ENCODE assay signal across 9 cellular contexts in genomic region chr9:35675204-35675603, GRCh38. TPM values are rescaled to one million over a fixed set of nuclear protein-coding genes. Genes with fewer than 3 reads are reported as not detected.
DNase-seq lines count a peak whose midpoint lies in the region; ATAC-seq, FAIRE-seq and TF ChIP-seq lines count a peak whose summit lies in the region.
"Had no signal": no experiment of that assay in that cellular context is flagged by ENCODE, and none has a peak within 500 bp of the region (broad histone marks: within the 10 kb centered on the region; RNA-seq: fewer than 3 reads in every experiment).

No MANE protein-coding gene starts in this region.

- TF ChIP-seq EP300 in GM12878 (IDR thresholded peaks at IDR 0.05; ENCODE audit: borderline replicate concordance in 1 of 2, control insufficient read depth in 1 of 2, low read depth in 2 of 2, low read length in 2 of 2), result no peak

- TF ChIP-seq RAD21 in IMR-90 (IDR thresholded peaks at IDR 0.05; ENCODE audit: low read length), result no peak
- TF ChIP-seq RAD21 in GM12878 (IDR thresholded peaks at IDR 0.05; ENCODE audit: insufficient read depth, low read depth, low read length), result no peak

- H3F3A ChIP-seq in smooth muscle cell (ENCODE audit: low read depth), result peaks cover 6% of the 10 kb centered on the region

- H3K9ac ChIP-seq in IMR-90 (ENCODE audit: low read depth, low read length) (no peak overlapping the region), GM12878 (ENCODE audit: control insufficient read depth, insufficient read depth, low read length) (no peak overlapping the region), smooth muscle cell (ENCODE audit: low read depth) (no peak overlapping the region)

- peak overlapping the region; percentile 33 for H2AFZ ChIP-seq in IMR-90 (replicated peaks; ENCODE audit: low read length, poor library complexity)
- H2AFZ ChIP-seq in GM12878 (ENCODE audit: control insufficient read depth, low read depth, low read length), result no peak overlapping the region
- H2AFZ ChIP-seq in smooth muscle cell (ENCODE audit: low read depth), result peak overlapping the region; percentile 68

- H3K27ac ChIP-seq in IMR-90 (ENCODE audit: insufficient read depth, low read length), result no peak overlapping the region
- no peak overlapping the region for H3K27ac ChIP-seq in GM12878 (ENCODE audit: control insufficient read depth, insufficient read depth)
- H3K27ac ChIP-seq in smooth muscle cell (ENCODE audit: low read depth), result no peak overlapping the region
- no peak overlapping the region for H3K27ac ChIP-seq in substantia nigra (ENCODE audit: low read depth, low read length, poor library complexity, severe bottlenecking)

- H3K79me2 ChIP-seq in GM12878 (ENCODE audit: control insufficient read depth, insufficient read depth, low read length) (no peaks in the 10 kb centered on the region), smooth muscle cell (ENCODE audit: low read depth) (no peaks in the 10 kb centered on the region)

- H3K56ac ChIP-seq in IMR-90 (ENCODE audit: extremely low read depth, insufficient read depth, low read length), result no peak overlapping the region

- in situ Hi-C loops in IMR-90 (cut with MboI; ENCODE audit: low sequenced_read_pairs) (no loop called here), GM12878 (cut with MboI) (no loop called here)

- peak overlapping the region; percentile 15; the same call in 1 of the 2 replicates for H3K4ac ChIP-seq in IMR-90 (ENCODE audit: low read depth, low read length)

- H3K79me1 ChIP-seq in IMR-90 (ENCODE audit: low read depth in 1 of 2, low read length in 2 of 2), result peaks cover 0 to 5% of the 10 kb centered on the region in 2 experiments; a peak in 2 of 4 replicates

- no peak overlapping the region for H3K18ac ChIP-seq in IMR-90 (ENCODE audit: low read depth, low read length)

- POLR2A ChIA-PET in IMR-90 (lab: Charles Lee; ENCODE audit: unreplicated experiment), result interaction anchor here (1.7 kb wide), 1 partner anchor 14 kb away, joined by 4 read pairs; no protein-coding TSS in a partner anchor
- POLR2A ChIA-PET in GM12878 (lab: Charles Lee), result interaction anchor here (1.1 to 1.9 kb wide), 2 partner anchors 10 to 17 kb away, joined by 3 to 11 read pairs; partner anchors contain the start of genes ARHGEF39, CCDC107 and RMRP
- POLR2A ChIA-PET in activated CD4-positive, alpha-beta T cell treated with anti-CD3 and anti-CD28 coated beads, Interleukin-2, amount 10 ng/mL, durations not matched to agents 7 days and 5 days (lab: Charles Lee), result no interaction called here

- peaks cover 15% of the 10 kb centered on the region for H3K9me1 ChIP-seq in IMR-90 (ENCODE audit: insufficient read depth, low read length)

- H4K5ac ChIP-seq in IMR-90 (ENCODE audit: low read depth, low read length), result no peak overlapping the region

- DNase-seq in IMR-90 (no peak), GM12878 (ENCODE audit: low read depth, low spot score) (no peak), left colon (no peak), smooth muscle cell (lab: John Stamatoyannopoulos, UW; ENCODE audit: unreplicated experiment) (no peak), cerebellar nuclear complex (lab: John Stamatoyannopoulos, UW) (no peak), SHP77 (lab: John Stamatoyannopoulos, UW) (no peak), substantia nigra (lab: John Stamatoyannopoulos, UW) (no peak)
- DNase-seq in activated CD4-positive, alpha-beta T cell treated with anti-CD3 and anti-CD28 coated beads, Interleukin-2, amount 10 ng/mL, durations not matched to agents 7 days and 5 days, result no peak
- DNase-seq: KBM-7 had no signal

- no peak overlapping the region for H2BK120ac ChIP-seq in IMR-90 (ENCODE audit: low read depth, low read length)

- dilution Hi-C loops in IMR-90 (cut with HindIII; ENCODE audit: low sequenced_read_pairs, unreplicated experiment), result no loop called here

- H3K23ac ChIP-seq in IMR-90 (ENCODE audit: low read depth, low read length), result no peak overlapping the region

- TF ChIP-seq POLR2A in IMR-90 (IDR thresholded peaks at IDR 0.05; ENCODE audit: low read depth, low read length) (no peak), GM12878 (IDR thresholded peaks at IDR 0.05; ENCODE audit: low read depth, low read length) (no peak)

- no peak overlapping the region for H2BK5ac ChIP-seq in IMR-90 (ENCODE audit: low read depth, low read length, poor library complexity, severe bottlenecking)

- peaks cover 4% of the 10 kb centered on the region for H3K36me3 Mint-ChIP-seq in activated CD4-positive, alpha-beta T cell treated with anti-CD3 and anti-CD28 coated beads, Interleukin-2, amount 10 ng/mL, durations not matched to agents 7 days and 5 days (ENCODE audit: low read depth)

- TF ChIP-seq CTCF in IMR-90 (conservative IDR thresholded peaks at IDR 0.05; ENCODE audit: low read depth, low read length) (no peak), GM12878 (IDR thresholded peaks at IDR 0.05 in 2 of 3, conservative IDR thresholded peaks at IDR 0.05 in 1 of 3; ENCODE audit: control insufficient read depth in 2 of 3, extremely low read depth in 1 of 3, insufficient read depth in 1 of 3, low read depth in 3 of 3, low read length in 3 of 3) (no peak), smooth muscle cell (IDR thresholded peaks at IDR 0.05; ENCODE audit: borderline replicate concordance, insufficient read depth, poor library complexity, severe bottlenecking) (no peak)

- H2BK20ac ChIP-seq in IMR-90 (ENCODE audit: low read depth, low read length), result no peak overlapping the region

- no peak overlapping the region for H2AK5ac ChIP-seq in IMR-90 (ENCODE audit: low read depth, low read length)

- ATAC-seq in IMR-90 (ENCODE audit: low read depth) (no peak), GM12878 (no peak; the same call in 2 of the 3 replicates), left colon (peak; percentile 32)

- H3K27ac Mint-ChIP-seq in activated CD4-positive, alpha-beta T cell treated with anti-CD3 and anti-CD28 coated beads, Interleukin-2, amount 10 ng/mL, durations not matched to agents 7 days and 5 days, result no peak overlapping the region

- WGBS in IMR-90 (ENCODE audit: extremely low coverage in 2 of 2, insufficient read length in 1 of 2), 2 experiments, result 73% methylated on average over 5 of the region's 13 CpGs; no CpG with 5 or more reads in 1 of the 2 experiments
- WGBS in GM12878 (ENCODE audit: insufficient coverage, insufficient replicate concordance, low lambda C conversion rate, missing lambda C conversion rate), result 44% methylated on average over 13 of the region's 13 CpGs
- WGBS in smooth muscle cell (ENCODE audit: low lambda C conversion rate), result 33% methylated on average over 13 of the region's 13 CpGs

- peaks cover 15% of the 10 kb centered on the region for H3K4me1 ChIP-seq in IMR-90 (ENCODE audit: control insufficient read depth, insufficient read depth, low read length)
- peaks cover 3% of the 10 kb centered on the region for H3K4me1 ChIP-seq in GM12878 (ENCODE audit: control insufficient read depth, insufficient read depth, low read length)
- H3K4me1 ChIP-seq in smooth muscle cell (ENCODE audit: low read depth), result peaks cover 5% of the 10 kb centered on the region

- H3K4me3 Mint-ChIP-seq in activated CD4-positive, alpha-beta T cell treated with anti-CD3 and anti-CD28 coated beads, Interleukin-2, amount 10 ng/mL, durations not matched to agents 7 days and 5 days, result no peak overlapping the region

- no peak overlapping the region for H4K91ac ChIP-seq in IMR-90 (ENCODE audit: insufficient read depth, low read depth, low read length)

- H2BK15ac ChIP-seq in IMR-90 (ENCODE audit: low read depth, low read length), result no peak overlapping the region

- H3K4me2 ChIP-seq in IMR-90 (ENCODE audit: low read depth, low read length) (no peak overlapping the region; the same call in 1 of the 2 replicates), GM12878 (ENCODE audit: control insufficient read depth, insufficient read depth) (peak overlapping the region; percentile 69; the same call in 1 of the 2 replicates), smooth muscle cell (peak overlapping the region; percentile 84)

- RAD21 ChIA-PET in GM12878 (lab: Charles Lee; ENCODE audit: unreplicated experiment), result interaction anchor here (0.9 to 1.1 kb wide), 2 partner anchors 21 to 1272 kb away, joined by 3 to 4 read pairs; no protein-coding TSS in a partner anchor

- H2AK9ac ChIP-seq in IMR-90 (replicated peaks; ENCODE audit: low read depth, low read length, poor library complexity), result no peak overlapping the region

- CTCF ChIA-PET in IMR-90 (lab: Yijun Ruan, JAX), result interaction anchor here (1.0 to 1.3 kb wide), 2 partner anchors 14 to 57 kb away, joined by 3 to 5 read pairs; partner anchors contain the start of gene CREB3
- CTCF ChIA-PET in GM12878 (lab: Yijun Ruan, JAX), result interaction anchor here (0.7 to 2.5 kb wide), 8 partner anchors 9 to 52 kb away, joined by 3 to 9 read pairs (median 4); partner anchors contain the start of gene ARHGEF39
- CTCF ChIA-PET in activated CD4-positive, alpha-beta T cell treated with anti-CD3 and anti-CD28 coated beads, Interleukin-2, amount 10 ng/mL, durations not matched to agents 7 days and 5 days (lab: Charles Lee), result interaction anchor here (0.7 to 2.4 kb wide), 6 partner anchors 10 to 207 kb away, joined by 3 to 12 read pairs (median 3); partner anchors contain the start of gene ARHGEF39

- H3K36me3 ChIP-seq in IMR-90 (ENCODE audit: control insufficient read depth, insufficient read depth, low read length) (no peaks in the 10 kb centered on the region), GM12878 (ENCODE audit: control insufficient read depth in 2 of 2, insufficient read depth in 2 of 2, low read length in 1 of 2) (no peaks in the 10 kb centered on the region), smooth muscle cell (ENCODE audit: low read depth) (no peaks in the 10 kb centered on the region)

- SMC1A ChIA-PET in GM12878 (lab: Charles Lee; ENCODE audit: uncharacterized antibody, unreplicated experiment), result interaction anchor here (0.9 to 1.7 kb wide), 3 partner anchors 10 to 17 kb away, joined by 3 to 4 read pairs (median 3); no protein-coding TSS in a partner anchor

- intact Hi-C loops in IMR-90 (cut with micrococcal nuclease), result no loop called here
- intact Hi-C loops in GM12878 (cut with micrococcal nuclease; ENCODE audit: unreplicated experiment), result no loop called here
- intact Hi-C loops in left colon (cut with DNase I, micrococcal nuclease), result no loop called here

- no peak for FAIRE-seq in GM12878 (lab: Jason Lieb, UNC)

- H4K8ac ChIP-seq in IMR-90 (ENCODE audit: low read depth in 2 of 2, low read length in 2 of 2), result peak overlapping the region in 1 of 2 experiments; percentile 80; a peak in 1 of 4 replicates

- H3K9me3 ChIP-seq in IMR-90 (ENCODE audit: control insufficient read depth, insufficient read depth, low read length) (no peaks in the 10 kb centered on the region), GM12878 (replicated peaks; ENCODE audit: control insufficient read depth, insufficient read depth, low read length) (no peaks in the 10 kb centered on the region), smooth muscle cell (replicated peaks; ENCODE audit: low read depth) (no peaks in the 10 kb centered on the region)

- peaks cover 28% of the 10 kb centered on the region for H3K27me3 Mint-ChIP-seq in activated CD4-positive, alpha-beta T cell treated with anti-CD3 and anti-CD28 coated beads, Interleukin-2, amount 10 ng/mL, durations not matched to agents 7 days and 5 days

- H3K4me3 ChIP-seq in IMR-90 (ENCODE audit: insufficient read depth, low read depth, low read length) (no peak overlapping the region; the same call in 1 of the 2 replicates), GM12878 (0 out of 2 replicates have a peak overlapping the region, but pooled peaks have one; percentile 22), smooth muscle cell (peak overlapping the region; percentile 56)

- no peaks in the 10 kb centered on the region for H3K9me3 Mint-ChIP-seq in activated CD4-positive, alpha-beta T cell treated with anti-CD3 and anti-CD28 coated beads, Interleukin-2, amount 10 ng/mL, durations not matched to agents 7 days and 5 days

- H3K4me1 Mint-ChIP-seq in activated CD4-positive, alpha-beta T cell treated with anti-CD3 and anti-CD28 coated beads, Interleukin-2, amount 10 ng/mL, durations not matched to agents 7 days and 5 days, result peaks cover 14% of the 10 kb centered on the region

- BruUV-seq in IMR-90 (replicated peaks; lab: Mats Ljungman, UMichigan) (no TSS peak), GM12878 (replicated peaks; lab: Mats Ljungman, UMichigan) (no TSS peak)

- no peak overlapping the region for H3K14ac ChIP-seq in IMR-90 (replicated peaks; ENCODE audit: low read depth, low read length)

- no peaks in the 10 kb centered on the region for H3K27me3 ChIP-seq in IMR-90 (ENCODE audit: control insufficient read depth, insufficient read depth, low read length)
- peaks cover 3 to 7% of the 10 kb centered on the region in 2 experiments for H3K27me3 ChIP-seq in GM12878 (replicated peaks in 1 of 2; ENCODE audit: control insufficient read depth in 2 of 2, insufficient read depth in 2 of 2, low read length in 1 of 2)
- no peaks in the 10 kb centered on the region for H3K27me3 ChIP-seq in smooth muscle cell (ENCODE audit: low read depth)

- H4K20me1 ChIP-seq in IMR-90 (ENCODE audit: insufficient read depth, low read length) (peaks cover 3% of the 10 kb centered on the region; the same call in 1 of the 2 replicates), GM12878 (ENCODE audit: control insufficient read depth, insufficient read depth) (no peaks in the 10 kb centered on the region), smooth muscle cell (ENCODE audit: low read depth) (no peaks in the 10 kb centered on the region)

RNA-seq across cellular contexts. Expression of gene CA9, which starts 1.5 kb away (rescaled TPM):
- 0.54 and 0.56 TPM in 2 replicates for total RNA-seq in IMR-90 (2012; rRNA removed)
- 3.7 and 3.9 TPM in 2 replicates for polyA plus RNA-seq in IMR-90 (2012; rRNA removed)
- 5.2 and 9.9 TPM in 2 replicates for polyA plus RNA-seq in IMR-90 (2012; cell fraction: cytosol; rRNA removed)
- 2.5 and 4.3 TPM in 2 replicates for polyA plus RNA-seq in IMR-90 (2012; cell fraction: nucleus; rRNA removed; ENCODE audit: low replicate concordance)
- 1.7 and 3.2 TPM in 2 replicates for total RNA-seq in GM12878 (2013; cell fraction: nucleolus; rRNA removed)
- 2.7 and 5.8 TPM in 2 replicates for total RNA-seq in GM12878 (2014; rRNA removed)
- 0.89 and 1.3 TPM in 2 replicates for total RNA-seq in GM12878 (2014; rRNA removed; fragmentation: Illumina TruSeq; extraction: Trizol)
- 4.0 TPM in 2 replicates for total RNA-seq in GM12878 (2021)
- 3.7 TPM for polyA plus RNA-seq in GM12878 (2011; ENCODE audit: low read depth)
- 4.7 and 6.6 TPM in 2 replicates for polyA plus RNA-seq in GM12878 (2011; rRNA removed)
- 4.1 and 7.5 TPM in 2 replicates for polyA plus RNA-seq in GM12878 (2011; cell fraction: cytosol; rRNA removed)
- polyA plus RNA-seq in GM12878 (2011; cell fraction: nucleus; rRNA removed), result 2.9 and 8.5 TPM in 2 replicates
- polyA plus RNA-seq in GM12878 (2012), result 3.2 and 5.9 TPM in 2 replicates
- 0.68 and 1.2 TPM in 2 replicates for polyA plus RNA-seq in GM12878 (2014; fragmentation: Illumina TruSeq; extraction: Trizol)
- polyA plus RNA-seq in GM12878 (2014; fragmentation: Nextera tagmentation; extraction: Ambion mirVana), result 1 to 10 TPM in 1 of 2 experiments, under 1 TPM in 1; 0.79 to 1.2 TPM
- 1.2 and 2.6 TPM in 2 replicates for polyA plus RNA-seq in GM12878 (2014; rRNA removed)
- polyA plus RNA-seq in GM12878 (2016; fragmentation: Nextera tagmentation; extraction: Ambion mirVana), result under 1 TPM; 0.53 to 0.74 TPM
- polyA minus RNA-seq in GM12878 (2011; rRNA and poly(A)+ RNA removed), result 1.8 and 3.1 TPM in 2 replicates
- polyA minus RNA-seq in GM12878 (2011; cell fraction: cytosol; rRNA and poly(A)+ RNA removed), result 3.3 and 4.8 TPM in 2 replicates
- polyA minus RNA-seq in GM12878 (2011; cell fraction: nucleus; rRNA and poly(A)+ RNA removed), result 0.48 and 0.60 TPM in 2 replicates
- under 1 TPM; 0.56 to 0.89 TPM for total RNA-seq in left colon
- 1.7 and 4.6 TPM in 2 replicates for total RNA-seq in smooth muscle cell
- polyA plus RNA-seq in smooth muscle cell, result 5.9 TPM in 1 of 2 replicates, not detected in the other
- under 1 TPM in 1 of 2 experiments, not detected in 1; 0.40 TPM for total RNA-seq in activated CD4-positive, alpha-beta T cell treated with anti-CD3 and anti-CD28 coated beads, Interleukin-2, amount 10 ng/mL, durations not matched to agents 7 days and 5 days

RNA-seq across cellular contexts. Expression of gene ARHGEF39, which starts 10.2 kb away (rescaled TPM):
- 0.56 and 2.5 TPM in 2 replicates for total RNA-seq in IMR-90 (2012; rRNA removed)
- 2.1 and 2.8 TPM in 2 replicates for polyA plus RNA-seq in IMR-90 (2012; rRNA removed)
- polyA plus RNA-seq in IMR-90 (2012; cell fraction: cytosol; rRNA removed), result 0.82 and 1.1 TPM in 2 replicates
- polyA plus RNA-seq in IMR-90 (2012; cell fraction: nucleus; rRNA removed; ENCODE audit: low replicate concordance), result 7.1 and 7.2 TPM in 2 replicates
- 9.9 and 10.8 TPM in 2 replicates for total RNA-seq in GM12878 (2013; cell fraction: nucleolus; rRNA removed)
- 6.6 and 7.6 TPM in 2 replicates for total RNA-seq in GM12878 (2014; rRNA removed)
- total RNA-seq in GM12878 (2014; rRNA removed; fragmentation: Illumina TruSeq; extraction: Trizol), result 8.0 and 8.2 TPM in 2 replicates
- total RNA-seq in GM12878 (2021), result 12.4 and 14.1 TPM in 2 replicates
- polyA plus RNA-seq in GM12878 (2011; ENCODE audit: low read depth), result 16.4 TPM
- polyA plus RNA-seq in GM12878 (2011; rRNA removed), result 10.8 and 12.3 TPM in 2 replicates
- 13.5 and 13.9 TPM in 2 replicates for polyA plus RNA-seq in GM12878 (2011; cell fraction: cytosol; rRNA removed)
- polyA plus RNA-seq in GM12878 (2011; cell fraction: nucleus; rRNA removed), result 25.2 and 38.3 TPM in 2 replicates
- polyA plus RNA-seq in GM12878 (2012), result 4.5 and 7.6 TPM in 2 replicates
- 12.4 and 15.2 TPM in 2 replicates for polyA plus RNA-seq in GM12878 (2014; fragmentation: Illumina TruSeq; extraction: Trizol)
- polyA plus RNA-seq in GM12878 (2014; fragmentation: Nextera tagmentation; extraction: Ambion mirVana), result 1 to 10 TPM; 2.0 to 5.0 TPM
- 14.8 TPM in 2 replicates for polyA plus RNA-seq in GM12878 (2014; rRNA removed)
- polyA plus RNA-seq in GM12878 (2016; fragmentation: Nextera tagmentation; extraction: Ambion mirVana), result 10 to 100 TPM; 25.3 to 28.9 TPM
- 14.3 and 15.0 TPM in 2 replicates for polyA minus RNA-seq in GM12878 (2011; rRNA and poly(A)+ RNA removed)
- polyA minus RNA-seq in GM12878 (2011; cell fraction: cytosol; rRNA and poly(A)+ RNA removed), result 5.8 and 6.3 TPM in 2 replicates
- 27.9 and 30.0 TPM in 2 replicates for polyA minus RNA-seq in GM12878 (2011; cell fraction: nucleus; rRNA and poly(A)+ RNA removed)
- 1 to 10 TPM; 5.2 to 7.6 TPM for total RNA-seq in left colon
- total RNA-seq in smooth muscle cell, result 0.49 and 2.1 TPM in 2 replicates
- 1.9 and 2.9 TPM in 2 replicates for polyA plus RNA-seq in smooth muscle cell
- 10 to 100 TPM; 11.8 to 13.5 TPM for total RNA-seq in activated CD4-positive, alpha-beta T cell treated with anti-CD3 and anti-CD28 coated beads, Interleukin-2, amount 10 ng/mL, durations not matched to agents 7 days and 5 days

RNA-seq across cellular contexts. Expression of gene TPM2, which starts 14.5 kb away (rescaled TPM):
- total RNA-seq in IMR-90 (2012; rRNA removed) (960 and 1,994 TPM in 2 replicates), GM12878 (2014; rRNA removed) (0.65 and 1.7 TPM in 2 replicates), GM12878 (2014; rRNA removed; fragmentation: Illumina TruSeq; extraction: Trizol) (0.81 and 0.88 TPM in 2 replicates), GM12878 (2021) (2.4 and 3.9 TPM in 2 replicates), left colon (100 to 1,000 TPM in 1 of 2 donors, 10 to 100 TPM in 1; 25.9 to 277 TPM), smooth muscle cell (854 and 925 TPM in 2 replicates)
- polyA plus RNA-seq in IMR-90 (2012; rRNA removed) (2,500 and 2,548 TPM in 2 replicates), GM12878 (2011; rRNA removed) (8.7 and 9.3 TPM in 2 replicates), GM12878 (2014; fragmentation: Illumina TruSeq; extraction: Trizol) (0.59 and 0.71 TPM in 2 replicates), GM12878 (2014; fragmentation: Nextera tagmentation; extraction: Ambion mirVana) (under 1 TPM; 0.11 to 0.13 TPM), GM12878 (2014; rRNA removed) (2.3 and 2.5 TPM in 2 replicates), GM12878 (2016; fragmentation: Nextera tagmentation; extraction: Ambion mirVana) (1 to 10 TPM in 1 of 2 experiments, under 1 TPM in 1; 0.83 to 1.3 TPM), smooth muscle cell (2,012 and 2,131 TPM in 2 replicates)
- polyA plus RNA-seq in IMR-90 (2012; cell fraction: cytosol; rRNA removed), result 1,868 and 3,037 TPM in 2 replicates
- polyA plus RNA-seq in IMR-90 (2012; cell fraction: nucleus; rRNA removed; ENCODE audit: low replicate concordance), result 2,387 and 3,173 TPM in 2 replicates
- total RNA-seq in GM12878 (2013; cell fraction: nucleolus; rRNA removed), result 6.3 and 8.9 TPM in 2 replicates
- 3.6 TPM for polyA plus RNA-seq in GM12878 (2011; ENCODE audit: low read depth)
- polyA plus RNA-seq in GM12878 (2011; cell fraction: cytosol; rRNA removed), result 5.4 and 6.4 TPM in 2 replicates
- 28.6 and 30.5 TPM in 2 replicates for polyA plus RNA-seq in GM12878 (2011; cell fraction: nucleus; rRNA removed)
- 7.0 and 7.5 TPM in 2 replicates for polyA plus RNA-seq in GM12878 (2012)
- 1.4 and 2.5 TPM in 2 replicates for polyA minus RNA-seq in GM12878 (2011; rRNA and poly(A)+ RNA removed)
- polyA minus RNA-seq in GM12878 (2011; cell fraction: cytosol; rRNA and poly(A)+ RNA removed), result 6.1 and 6.4 TPM in 2 replicates
- 2.1 and 4.5 TPM in 2 replicates for polyA minus RNA-seq in GM12878 (2011; cell fraction: nucleus; rRNA and poly(A)+ RNA removed)
- total RNA-seq in activated CD4-positive, alpha-beta T cell treated with anti-CD3 and anti-CD28 coated beads, Interleukin-2, amount 10 ng/mL, durations not matched to agents 7 days and 5 days, result 10 to 100 TPM; 13.1 to 13.4 TPM

RNA-seq across cellular contexts. Expression of gene CCDC107, which starts 17.1 kb away (rescaled TPM):
- total RNA-seq in IMR-90 (2012; rRNA removed), result 6.8 and 10.0 TPM in 2 replicates
- polyA plus RNA-seq in IMR-90 (2012; rRNA removed), result 21.1 and 24.4 TPM in 2 replicates
- 15.4 and 21.2 TPM in 2 replicates for polyA plus RNA-seq in IMR-90 (2012; cell fraction: cytosol; rRNA removed)
- 17.3 and 33.3 TPM in 2 replicates for polyA plus RNA-seq in IMR-90 (2012; cell fraction: nucleus; rRNA removed; ENCODE audit: low replicate concordance)
- total RNA-seq in GM12878 (2013; cell fraction: nucleolus; rRNA removed), result 6.3 and 7.0 TPM in 2 replicates
- total RNA-seq in GM12878 (2014; rRNA removed), result 9.4 and 13.2 TPM in 2 replicates
- 6.2 and 6.3 TPM in 2 replicates for total RNA-seq in GM12878 (2014; rRNA removed; fragmentation: Illumina TruSeq; extraction: Trizol)
- total RNA-seq in GM12878 (2021), result 10.6 and 11.8 TPM in 2 replicates
- polyA plus RNA-seq in GM12878 (2011; ENCODE audit: low read depth), result 4.9 TPM
- 8.6 and 10.5 TPM in 2 replicates for polyA plus RNA-seq in GM12878 (2011; rRNA removed)
- polyA plus RNA-seq in GM12878 (2011; cell fraction: cytosol; rRNA removed), result 8.7 and 13.0 TPM in 2 replicates
- 9.3 and 11.8 TPM in 2 replicates for polyA plus RNA-seq in GM12878 (2011; cell fraction: nucleus; rRNA removed)
- 11.4 and 12.6 TPM in 2 replicates for polyA plus RNA-seq in GM12878 (2012)
- polyA plus RNA-seq in GM12878 (2014; fragmentation: Illumina TruSeq; extraction: Trizol), result 5.9 and 6.7 TPM in 2 replicates
- polyA plus RNA-seq in GM12878 (2014; fragmentation: Nextera tagmentation; extraction: Ambion mirVana), result under 1 TPM; 0.19 to 0.90 TPM
- 14.3 and 16.0 TPM in 2 replicates for polyA plus RNA-seq in GM12878 (2014; rRNA removed)
- 10 to 100 TPM; 15.6 to 18.3 TPM for polyA plus RNA-seq in GM12878 (2016; fragmentation: Nextera tagmentation; extraction: Ambion mirVana)
- polyA minus RNA-seq in GM12878 (2011; rRNA and poly(A)+ RNA removed), result 3.4 and 6.7 TPM in 2 replicates
- 2.3 and 3.1 TPM in 2 replicates for polyA minus RNA-seq in GM12878 (2011; cell fraction: cytosol; rRNA and poly(A)+ RNA removed)
- polyA minus RNA-seq in GM12878 (2011; cell fraction: nucleus; rRNA and poly(A)+ RNA removed), result 2.8 and 4.1 TPM in 2 replicates
- total RNA-seq in left colon, result 10 to 100 TPM; 25.0 to 33.1 TPM
- 9.8 and 19.6 TPM in 2 replicates for total RNA-seq in smooth muscle cell
- 35.5 and 37.1 TPM in 2 replicates for polyA plus RNA-seq in smooth muscle cell
- 10 to 100 TPM; 30.7 to 30.9 TPM for total RNA-seq in activated CD4-positive, alpha-beta T cell treated with anti-CD3 and anti-CD28 coated beads, Interleukin-2, amount 10 ng/mL, durations not matched to agents 7 days and 5 days

RNA-seq across cellular contexts. Expression of gene RMRP, which starts 17.4 kb away (rescaled TPM):
- total RNA-seq in IMR-90 (2012; rRNA removed) (13,690 and 21,707 TPM in 2 replicates), GM12878 (2014; rRNA removed) (34,892 and 42,450 TPM in 2 replicates), GM12878 (2014; rRNA removed; fragmentation: Illumina TruSeq; extraction: Trizol) (6,746 and 12,076 TPM in 2 replicates), GM12878 (2021) (18,533 and 18,901 TPM in 2 replicates), left colon (over 10,000 TPM; 19,198 to 30,979 TPM), smooth muscle cell (10,156 and 21,067 TPM in 2 replicates)
- polyA plus RNA-seq in IMR-90 (2012; rRNA removed) (39.7 and 88.0 TPM in 2 replicates), GM12878 (2011; rRNA removed) (3.8 and 12.0 TPM in 2 replicates), GM12878 (2014; fragmentation: Illumina TruSeq; extraction: Trizol) (not detected in 2 replicates), GM12878 (2014; fragmentation: Nextera tagmentation; extraction: Ambion mirVana) (not detected), GM12878 (2014; rRNA removed) (760 and 1,065 TPM in 2 replicates), GM12878 (2016; fragmentation: Nextera tagmentation; extraction: Ambion mirVana) (10 to 100 TPM in 1 of 2 experiments, not detected in 1; 13.3 TPM), smooth muscle cell (not detected in 2 replicates)
- not detected in 2 replicates for polyA plus RNA-seq in IMR-90 (2012; cell fraction: cytosol; rRNA removed)
- polyA plus RNA-seq in IMR-90 (2012; cell fraction: nucleus; rRNA removed; ENCODE audit: low replicate concordance), result not detected in 2 replicates
- 15,728 and 37,247 TPM in 2 replicates for total RNA-seq in GM12878 (2013; cell fraction: nucleolus; rRNA removed)
- polyA plus RNA-seq in GM12878 (2011; ENCODE audit: low read depth), result not detected
- polyA plus RNA-seq in GM12878 (2011; cell fraction: cytosol; rRNA removed), result 152 TPM in 1 of 2 replicates, not detected in the other
- 4,598 and 4,771 TPM in 2 replicates for polyA plus RNA-seq in GM12878 (2011; cell fraction: nucleus; rRNA removed)
- polyA plus RNA-seq in GM12878 (2012), result 62.9 TPM in 1 of 2 replicates, not detected in the other
- polyA minus RNA-seq in GM12878 (2011; rRNA and poly(A)+ RNA removed), result 9,902 and 51,214 TPM in 2 replicates
- polyA minus RNA-seq in GM12878 (2011; cell fraction: cytosol; rRNA and poly(A)+ RNA removed), result 10,750 and 21,317 TPM in 2 replicates
- polyA minus RNA-seq in GM12878 (2011; cell fraction: nucleus; rRNA and poly(A)+ RNA removed), result 140,969 and 152,974 TPM in 2 replicates
- total RNA-seq in activated CD4-positive, alpha-beta T cell treated with anti-CD3 and anti-CD28 coated beads, Interleukin-2, amount 10 ng/mL, durations not matched to agents 7 days and 5 days, result over 10,000 TPM in 1 of 2 experiments, 1,000 to 10,000 TPM in 1; 1,959 to 11,185 TPM
